2 cellular contexts compared by ENCODE assay signal in the genomic region with DNA sequence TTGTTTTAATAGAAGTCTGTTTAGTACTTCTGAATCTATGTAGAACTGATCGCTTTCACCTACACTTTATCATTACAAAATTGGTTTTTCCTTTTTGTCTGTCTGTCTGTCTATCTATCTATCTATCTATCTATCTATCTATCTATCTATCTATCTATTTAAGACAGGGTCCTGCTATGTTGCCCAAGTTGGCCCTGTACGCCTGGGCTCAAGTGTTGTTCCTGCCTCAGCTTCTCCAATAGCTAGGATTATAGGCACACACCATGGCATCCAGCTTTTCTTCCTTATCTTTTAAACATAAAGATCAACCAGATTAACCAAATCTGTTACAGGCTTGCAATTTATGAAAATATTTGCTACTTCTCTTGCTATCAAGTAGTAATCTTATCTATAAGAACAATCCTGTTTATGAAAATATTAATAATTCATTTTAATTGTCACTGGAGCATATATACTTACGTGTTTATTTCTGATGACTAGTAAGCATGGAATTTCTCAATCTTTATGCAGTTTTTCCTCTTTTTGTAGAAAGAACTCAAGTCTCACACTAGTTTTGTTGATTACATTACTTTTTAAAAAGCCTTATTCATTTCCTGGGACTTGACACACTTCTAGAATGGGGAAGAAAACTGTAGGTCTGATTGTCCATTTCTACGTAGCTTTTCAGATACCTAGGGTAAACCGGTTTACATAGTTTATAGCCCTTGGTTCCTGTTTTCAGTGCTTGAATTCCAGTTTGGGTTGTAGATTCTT.
TF ChIP-seq lines count a peak whose summit lies in the region.

No MANE protein-coding gene starts in this region.

TF ChIP-seq in HepG2, 621 proteins besides CTCF, POLR2A, EP300 and RAD21 (continued from another document):
- no peak for TF ChIP-seq TBL1XR1 (IDR thresholded peaks at IDR 0.05; ENCODE audit: borderline replicate concordance, low read length, partially characterized antibody)
- no peak for TF ChIP-seq ZNF747 (CRISPR knock-in tag; IDR thresholded peaks at IDR 0.05; ENCODE audit: borderline replicate concordance)
- no peak for TF ChIP-seq TCF7 (IDR thresholded peaks at IDR 0.05; ENCODE audit: low read depth)

TF ChIP-seq in GM23338, 12 proteins besides CTCF, POLR2A, EP300 and RAD21 (continued from another document):
- TF ChIP-seq POLR2AphosphoS5 (IDR thresholded peaks at IDR 0.05; ENCODE audit: low read depth): no peak
- TF ChIP-seq ZNF114 (CRISPR knock-in tag; IDR thresholded peaks at IDR 0.05): no peak
- TF ChIP-seq EZH2phosphoT487 (IDR thresholded peaks at IDR 0.05; ENCODE audit: unreplicated experiment): no peak
